In genomic region chr17:79793924-79794304, GRCh38 we compare ENCODE assay signal across 15 cellular contexts. TPM values are rescaled to one million over a fixed set of nuclear protein-coding genes. Genes with fewer than 3 reads are reported as not detected.
DNase-seq lines count a peak whose midpoint lies in the region; FAIRE-seq and TF ChIP-seq lines count a peak whose summit lies in the region.
"Had no signal": no experiment of that assay in that cellular context is flagged by ENCODE, and none has a peak within 500 bp of the region (broad histone marks: within the 10 kb centered on the region; RNA-seq: fewer than 3 reads in every experiment).

No MANE protein-coding gene starts in this region.

- POLR2A ChIA-PET in activated CD4-positive, alpha-beta T cell treated with anti-CD3 and anti-CD28 coated beads, Interleukin-2, amount 10 ng/mL, durations not matched to agents 7 days and 5 days (lab: Charles Lee): no interaction called here
- POLR2A ChIA-PET in RWPE1 (lab: Yijun Ruan, JAX; ENCODE audit: low non-redundant PET): no interaction called here

- no peak for DNase-seq in activated CD4-positive, alpha-beta T cell treated with anti-CD3 and anti-CD28 coated beads, Interleukin-2, amount 10 ng/mL, durations not matched to agents 7 days and 5 days
- no peak for DNase-seq in activated CD4-positive, alpha-beta T cell treated with anti-CD3 and anti-CD28 coated beads, Interleukin-2, amount 50 U/mL, for 1 hour
- DNase-seq in NT2/D1 (ENCODE audit: low read depth, low spot score) (no peak), fibroblast of villous mesenchyme (ENCODE audit: low read depth) (no peak), smooth muscle cell (lab: John Stamatoyannopoulos, UW; ENCODE audit: unreplicated experiment) (no peak), RWPE1 (ENCODE audit: low spot score) (no peak), kidney glomerular epithelial cell (lab: John Stamatoyannopoulos, UW) (no peak), GM12892 (ENCODE audit: insufficient read length) (no peak)
- DNase-seq: naive B cell; stimulated activated CD4-positive, alpha-beta T cell treated with anti-CD3 and anti-CD28 coated beads, Interleukin-4, amount 100 ng/mL, for 1 hour; transverse colon had no signal

- H3K4me3 ChIP-seq in NT2/D1 (ENCODE audit: insufficient read length, low read depth) (peak overlapping the region; percentile 29), fibroblast of villous mesenchyme (ENCODE audit: low read depth, low read length) (peak overlapping the region; percentile 58), smooth muscle cell (peak overlapping the region; percentile 55)
- H3K4me3 ChIP-seq: BLaER1, HAP-1 had no signal

- FAIRE-seq in GM12892 (lab: Jason Lieb, UNC): no peak
- FAIRE-seq: GM12891 had no signal

- H3K4me1 ChIP-seq in NT2/D1 (ENCODE audit: insufficient read depth, insufficient read length) (peaks cover 21% of the 10 kb centered on the region), smooth muscle cell (ENCODE audit: low read depth) (peaks cover 59% of the 10 kb centered on the region)

- TF ChIP-seq CTCF in fibroblast of villous mesenchyme (IDR thresholded peaks at IDR 0.05; ENCODE audit: insufficient read depth, low read depth, low read length): no peak
- no peak for TF ChIP-seq CTCF in smooth muscle cell (IDR thresholded peaks at IDR 0.05; ENCODE audit: borderline replicate concordance, insufficient read depth, poor library complexity, severe bottlenecking)
- TF ChIP-seq CTCF in RWPE1 (conservative IDR thresholded peaks at IDR 0.05; ENCODE audit: low read depth): no peak

- no peaks in the 10 kb centered on the region for H3K79me2 ChIP-seq in smooth muscle cell (ENCODE audit: low read depth)

- peak overlapping the region; percentile 91 for H3K4me2 ChIP-seq in smooth muscle cell
- H3K4me2 ChIP-seq: BLaER1 had no signal

- H3K27ac ChIP-seq in smooth muscle cell (ENCODE audit: low read depth): peak overlapping the region; percentile 79
- no peak overlapping the region for H3K27ac ChIP-seq in RWPE1
- H3K27ac ChIP-seq: BLaER1 had no signal

- H3K9ac ChIP-seq in NT2/D1 (ENCODE audit: insufficient read length, low read depth) (no peak overlapping the region), smooth muscle cell (ENCODE audit: low read depth) (peak overlapping the region; percentile 65)
- H3K9ac ChIP-seq: BLaER1 had no signal

- peaks cover 46% of the 10 kb centered on the region for H3K27me3 Mint-ChIP-seq in activated CD4-positive, alpha-beta T cell treated with anti-CD3 and anti-CD28 coated beads, Interleukin-2, amount 10 ng/mL, durations not matched to agents 7 days and 5 days

- TF ChIP-seq POLR2A in GM12892 (IDR thresholded peaks at IDR 0.05; ENCODE audit: low read depth, low read length): no peak

- no peaks in the 10 kb centered on the region for H3K9me3 Mint-ChIP-seq in activated CD4-positive, alpha-beta T cell treated with anti-CD3 and anti-CD28 coated beads, Interleukin-2, amount 10 ng/mL, durations not matched to agents 7 days and 5 days
- H3K9me3 Mint-ChIP-seq: naive B cell had no signal

- peaks cover 8% of the 10 kb centered on the region for H3K36me3 Mint-ChIP-seq in activated CD4-positive, alpha-beta T cell treated with anti-CD3 and anti-CD28 coated beads, Interleukin-2, amount 10 ng/mL, durations not matched to agents 7 days and 5 days (ENCODE audit: low read depth)
- H3K36me3 Mint-ChIP-seq: naive B cell had no signal

- CTCF ChIA-PET in activated CD4-positive, alpha-beta T cell treated with anti-CD3 and anti-CD28 coated beads, Interleukin-2, amount 10 ng/mL, durations not matched to agents 7 days and 5 days (lab: Charles Lee): interaction anchor here (0.5 to 22.3 kb wide), 6 partner anchors 15 to 1551 kb away, joined by 3 to 257 read pairs (median 4); partner anchors contain the start of gene CBX4
- CTCF ChIA-PET in RWPE1 (lab: Yijun Ruan, JAX): interaction anchor here (0.6 to 1.2 kb wide), 2 partner anchors 46 to 52 kb away, joined by 3 to 4 read pairs; no protein-coding TSS in a partner anchor

- H4K20me1 ChIP-seq in smooth muscle cell (ENCODE audit: low read depth): peaks cover 11% of the 10 kb centered on the region

- peaks cover 83% of the 10 kb centered on the region for H3K27me3 ChIP-seq in NT2/D1 (ENCODE audit: insufficient read depth, insufficient read length)
- peaks cover 55% of the 10 kb centered on the region for H3K27me3 ChIP-seq in smooth muscle cell (ENCODE audit: low read depth)

- 6% methylated on average over 3 of the region's 3 CpGs for WGBS in smooth muscle cell (ENCODE audit: low lambda C conversion rate)

- H3K4me1 Mint-ChIP-seq in activated CD4-positive, alpha-beta T cell treated with anti-CD3 and anti-CD28 coated beads, Interleukin-2, amount 10 ng/mL, durations not matched to agents 7 days and 5 days: peaks cover 15% of the 10 kb centered on the region

- no peak overlapping the region for H3K4me3 Mint-ChIP-seq in activated CD4-positive, alpha-beta T cell treated with anti-CD3 and anti-CD28 coated beads, Interleukin-2, amount 10 ng/mL, durations not matched to agents 7 days and 5 days
- H3K4me3 Mint-ChIP-seq: activated naive CD8-positive, alpha-beta T cell had no signal

- H3K9me3 ChIP-seq in NT2/D1 (ENCODE audit: insufficient read depth, low read length) (no peaks in the 10 kb centered on the region), smooth muscle cell (replicated peaks; ENCODE audit: low read depth) (no peaks in the 10 kb centered on the region)
- H3K9me3 ChIP-seq: BLaER1, HAP-1, transverse colon had no signal

- H3F3A ChIP-seq in smooth muscle cell (ENCODE audit: low read depth): peaks cover 12% of the 10 kb centered on the region

- H3K27ac Mint-ChIP-seq in activated CD4-positive, alpha-beta T cell treated with anti-CD3 and anti-CD28 coated beads, Interleukin-2, amount 10 ng/mL, durations not matched to agents 7 days and 5 days: peak overlapping the region; percentile 60
- H3K27ac Mint-ChIP-seq: activated naive CD8-positive, alpha-beta T cell had no signal

- H2AFZ ChIP-seq in smooth muscle cell (ENCODE audit: low read depth): no peak overlapping the region

- H3K36me3 ChIP-seq in NT2/D1 (ENCODE audit: insufficient read depth, insufficient read length, low read length) (peaks cover 18% of the 10 kb centered on the region), smooth muscle cell (ENCODE audit: low read depth) (no peaks in the 10 kb centered on the region)
- H3K36me3 ChIP-seq: transverse colon had no signal

RNA-seq across cellular contexts. Expression of gene CBX8, which starts 3.0 kb away (rescaled TPM):
- total RNA-seq in activated CD4-positive, alpha-beta T cell treated with anti-CD3 and anti-CD28 coated beads, Interleukin-2, amount 10 ng/mL, durations not matched to agents 7 days and 5 days: 1 to 10 TPM; 4.3 to 6.4 TPM
- total RNA-seq in fibroblast of villous mesenchyme: 3.2 and 4.7 TPM in 2 replicates
- total RNA-seq in smooth muscle cell: 1.9 and 2.6 TPM in 2 replicates
- 4.3 and 9.0 TPM in 2 replicates for polyA plus RNA-seq in smooth muscle cell
- 1.6 TPM for polyA plus RNA-seq in GM12892 (2012; ENCODE audit: missing spikeins)

RNA-seq across cellular contexts. Expression of gene CBX2, which starts 16.0 kb away (rescaled TPM):
- total RNA-seq in activated CD4-positive, alpha-beta T cell treated with anti-CD3 and anti-CD28 coated beads, Interleukin-2, amount 10 ng/mL, durations not matched to agents 7 days and 5 days: 1 to 10 TPM; 4.6 to 5.5 TPM
- 0.86 and 1.3 TPM in 2 replicates for total RNA-seq in fibroblast of villous mesenchyme
- 4.0 and 7.3 TPM in 2 replicates for total RNA-seq in smooth muscle cell
- 10.1 and 11.0 TPM in 2 replicates for polyA plus RNA-seq in smooth muscle cell
- polyA plus RNA-seq in GM12892 (2012; ENCODE audit: missing spikeins): 1.4 TPM

RNA-seq across cellular contexts. Expression of gene CBX4, which starts 45.3 kb away (rescaled TPM):
- 10 to 100 TPM; 35.0 TPM for total RNA-seq in activated CD4-positive, alpha-beta T cell treated with anti-CD3 and anti-CD28 coated beads, Interleukin-2, amount 10 ng/mL, durations not matched to agents 7 days and 5 days
- total RNA-seq in fibroblast of villous mesenchyme: 13.0 and 19.0 TPM in 2 replicates
- 17.3 and 17.4 TPM in 2 replicates for total RNA-seq in smooth muscle cell
- 44.6 and 47.2 TPM in 2 replicates for polyA plus RNA-seq in smooth muscle cell
- 4.1 TPM for polyA plus RNA-seq in GM12892 (2012; ENCODE audit: missing spikeins)
